In the genomic region with DNA sequence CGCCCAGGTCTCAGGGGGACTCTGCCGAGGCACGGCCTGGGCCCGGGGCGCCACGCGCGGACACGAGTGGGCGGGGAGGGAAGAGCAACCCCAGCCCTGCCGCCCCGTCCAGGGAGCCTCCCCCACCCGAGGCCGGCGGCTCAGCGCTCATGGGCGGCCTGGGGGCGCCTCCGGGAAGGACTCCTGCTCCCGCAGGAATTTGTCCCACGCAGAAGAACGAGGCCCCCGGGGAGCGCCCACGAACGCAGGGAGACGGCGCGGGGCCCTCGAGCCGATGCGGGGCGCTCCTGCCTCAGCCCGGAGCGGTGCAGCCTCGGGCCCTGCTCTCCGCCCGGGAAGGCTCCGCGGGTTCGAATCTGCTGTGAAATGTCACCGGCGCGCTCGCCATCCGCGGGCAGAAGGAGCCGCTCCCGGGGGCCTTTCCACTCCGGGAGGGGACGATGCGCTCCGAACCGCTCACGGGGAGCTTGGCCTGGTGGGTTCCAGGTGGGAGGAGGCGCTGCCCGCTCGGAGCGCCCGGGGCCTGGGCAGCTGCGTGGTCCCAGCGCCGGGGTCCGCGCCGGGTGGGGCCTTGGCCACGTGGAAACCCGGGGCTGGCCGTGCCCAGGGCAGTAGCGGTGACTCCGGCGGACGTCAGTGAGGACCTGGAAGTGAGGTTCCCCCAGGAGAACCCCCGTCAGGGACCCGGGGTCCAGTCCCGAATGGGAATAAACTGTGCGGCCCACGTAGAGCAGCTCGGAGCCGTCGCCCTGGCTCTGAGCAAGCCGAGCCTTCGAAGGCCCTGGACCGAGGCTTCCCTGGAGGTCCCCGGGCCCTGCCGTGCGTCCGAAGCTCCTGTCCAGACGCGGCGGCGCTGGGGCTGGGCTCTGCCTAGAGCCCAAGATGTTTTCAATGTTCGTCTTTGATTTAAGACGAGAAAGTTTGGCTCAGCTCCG, we compare ENCODE assay signal across 1 cellular context.
TF ChIP-seq lines count a peak whose summit lies in the region.

No MANE protein-coding gene starts in this region.

TF ChIP-seq in HepG2, 621 proteins besides CTCF, POLR2A, EP300 and RAD21:
- TF ChIP-seq AHDC1 (CRISPR knock-in tag; IDR thresholded peaks at IDR 0.05; ENCODE audit: borderline replicate concordance): no peak
- TF ChIP-seq BCL6 (CRISPR knock-in tag; IDR thresholded peaks at IDR 0.05): no peak
- TF ChIP-seq DNMT1 (CRISPR knock-in tag; IDR thresholded peaks at IDR 0.05): no peak
- no peak for TF ChIP-seq ZNF256 (CRISPR knock-in tag; conservative IDR thresholded peaks at IDR 0.05)
- TF ChIP-seq ZNF3 (CRISPR knock-in tag; IDR thresholded peaks at IDR 0.05): no peak
- no peak for TF ChIP-seq NFE2L1 (CRISPR knock-in tag; IDR thresholded peaks at IDR 0.05; ENCODE audit: borderline replicate concordance)
- no peak for TF ChIP-seq PITX1 (CRISPR knock-in tag; IDR thresholded peaks at IDR 0.05)
